ENCODE assay signal across 8 cellular contexts in genomic region chr22:24633243-24634023, GRCh38. TPM values are rescaled to one million over a fixed set of nuclear protein-coding genes. Genes with fewer than 3 reads are reported as not detected.
A peak's percentile ranks its signal among the peaks of the same experiment; 100 is the strongest.
DNase-seq lines count a peak whose midpoint lies in the region; ATAC-seq, FAIRE-seq and TF ChIP-seq lines count a peak whose summit lies in the region.
"Not testable (repeated sequence)": the region's sequence is repeated elsewhere in the genome, so short reads cannot be mapped to it uniquely, and the experiment has no call there.

No MANE protein-coding gene starts in this region.

- not testable (repeated sequence) for FAIRE-seq in K562 (lab: Jason Lieb, UNC)

- H3K9ac ChIP-seq in K562 (ENCODE audit: insufficient read depth in 1 of 2, low read depth in 2 of 2, low read length in 2 of 2), result peak overlapping the region; percentile 34 to 64; a peak in 2 of 4 replicates
- H3K9ac ChIP-seq in fibroblast of lung (ENCODE audit: insufficient read depth, low read length); liver (ENCODE audit: low read depth in 1 of 2, low read length in 2 of 2); neural progenitor cell: not testable (repeated sequence)

- POLR2A ChIA-PET in CD4-positive, alpha-beta T cell (lab: Charles Lee); K562 (lab: Yijun Ruan, JAX): not testable (repeated sequence)

- H3K4me3 ChIP-seq in K562, result peak overlapping the region; percentile 6; the same call in 1 of the 2 replicates
- not testable (repeated sequence) for H3K4me3 ChIP-seq in fibroblast of lung (replicated peaks in 1 of 4; ENCODE audit: control extremely low read depth in 1 of 4, insufficient read depth in 1 of 4, low read depth in 3 of 4, low read length in 4 of 4); liver (ENCODE audit: low read depth in 1 of 3, low read length in 3 of 3); neural progenitor cell; thyroid gland (replicated peaks in 1 of 3)

- not testable (repeated sequence) for H3K36me3 ChIP-seq in K562 (ENCODE audit: control insufficient read depth, insufficient read depth, low read length); fibroblast of lung (ENCODE audit: control insufficient read depth, insufficient read depth, low read length); liver (ENCODE audit: control insufficient read depth in 4 of 4, insufficient read depth in 3 of 4, low read depth in 1 of 4, low read length in 3 of 4); neural progenitor cell; thyroid gland

- in situ Hi-C loops in K562 (cut with MboI), result not testable (repeated sequence)

- not testable (repeated sequence) for H3K36me3 Mint-ChIP-seq in CD4-positive, alpha-beta T cell (ENCODE audit: low read depth); activated CD4-positive, alpha-beta T cell treated with anti-CD3 and anti-CD28 coated beads, Interleukin-2, amount 10 ng/mL, durations not matched to agents 24 days and 14 days (ENCODE audit: low read depth); neural progenitor cell

- not testable (repeated sequence) for H3K9me1 ChIP-seq in K562 (ENCODE audit: control insufficient read depth, insufficient read depth, low read length)

- TF ChIP-seq RAD21 in K562 (CRISPR knock-in tag; conservative IDR thresholded peaks at IDR 0.05 in 1 of 2, IDR thresholded peaks at IDR 0.05 in 1 of 2); liver (IDR thresholded peaks at IDR 0.05): not testable (repeated sequence)

- not testable (repeated sequence) for TF ChIP-seq EP300 in K562 (IDR thresholded peaks at IDR 0.05; ENCODE audit: low read length)

- not testable (repeated sequence) for H3K27ac ChIP-seq in CD4-positive, alpha-beta T cell (ENCODE audit: low read depth, low read length); fibroblast of lung (ENCODE audit: insufficient read depth, low read length); neural progenitor cell
- H3K27ac ChIP-seq in K562 (ENCODE audit: extremely low read depth, low read depth, low read length) (peak overlapping the region; percentile 69; the same call in 1 of the 3 replicates), liver (ENCODE audit: low read depth in 1 of 2, low read length in 2 of 2) (peak overlapping the region; percentile 35 to 43), thyroid gland (peak overlapping the region in 1 of 3 donors; percentile 26)

- CTCF ChIA-PET in CD4-positive, alpha-beta T cell (lab: Charles Lee); K562 (lab: Yijun Ruan, JAX; ENCODE audit: low intra/inter-chr PET ratio): not testable (repeated sequence)

- peak overlapping the region; percentile 74 for H3K4me2 ChIP-seq in K562 (ENCODE audit: insufficient read depth, low read length)
- H3K4me2 ChIP-seq in fibroblast of lung (ENCODE audit: extremely low read depth, insufficient read depth, low read length); neural progenitor cell: not testable (repeated sequence)

- 53% methylated on average over 4 of the region's 15 CpGs for WGBS in K562 (ENCODE audit: insufficient coverage, low coverage, missing lambda C conversion rate)
- 45% methylated on average over 15 of the region's 15 CpGs for WGBS in liver
- WGBS in thyroid gland, 2 donors, result 41 to 43% methylated on average over 12 to 15 of the region's 15 CpGs

- not testable (repeated sequence) for ATAC-seq in CD4-positive, alpha-beta T cell (ENCODE audit: poor library complexity); K562

- not testable (repeated sequence) for H3K79me2 ChIP-seq in K562 (ENCODE audit: control insufficient read depth, insufficient read depth, low read length); fibroblast of lung (ENCODE audit: control insufficient read depth, insufficient read depth, low read length); neural progenitor cell (ENCODE audit: low read depth)

- H2AFZ ChIP-seq in K562 (ENCODE audit: low read depth, low read length), result peak overlapping the region; percentile 66; the same call in 1 of the 2 replicates
- H2AFZ ChIP-seq in fibroblast of lung (ENCODE audit: low read length); neural progenitor cell (replicated peaks): not testable (repeated sequence)

- not testable (repeated sequence) for H4K20me1 ChIP-seq in K562 (replicated peaks; ENCODE audit: control insufficient read depth, insufficient read depth, low read length); fibroblast of lung (ENCODE audit: control insufficient read depth, extremely low read depth, insufficient read depth, low read length); neural progenitor cell (ENCODE audit: low read depth)

- H3K4me1 Mint-ChIP-seq in CD4-positive, alpha-beta T cell (ENCODE audit: low read depth), result peaks cover 21% of the 10 kb centered on the region
- peaks cover 19% of the 10 kb centered on the region for H3K4me1 Mint-ChIP-seq in activated CD4-positive, alpha-beta T cell treated with anti-CD3 and anti-CD28 coated beads, Interleukin-2, amount 10 ng/mL, durations not matched to agents 24 days and 14 days
- H3K4me1 Mint-ChIP-seq in neural progenitor cell, result peaks cover 33% of the 10 kb centered on the region

- H3K27me3 Mint-ChIP-seq in CD4-positive, alpha-beta T cell; activated CD4-positive, alpha-beta T cell treated with anti-CD3 and anti-CD28 coated beads, Interleukin-2, amount 10 ng/mL, durations not matched to agents 24 days and 14 days; neural progenitor cell (ENCODE audit: insufficient read depth, low read depth): not testable (repeated sequence)

- TSS peak; percentile 56 for BruUV-seq in K562 (replicated peaks; lab: Mats Ljungman, UMichigan)

- not testable (repeated sequence) for TF ChIP-seq POLR2A in K562 (conservative IDR thresholded peaks at IDR 0.05); thyroid gland (IDR thresholded peaks at IDR 0.05)

- intact Hi-C loops in CD4-positive, alpha-beta T cell (cut with DNase I, micrococcal nuclease), result loop anchor here in 1 of 2 experiments (10.0 kb wide), 1 partner anchor 121 kb away; no protein-coding TSS in a partner anchor
- intact Hi-C loops in activated CD4-positive, alpha-beta T cell treated with anti-CD3 and anti-CD28 coated beads, Interleukin-2, amount 10 ng/mL, durations not matched to agents 24 days and 14 days (cut with micrococcal nuclease); K562 (cut with micrococcal nuclease); thyroid gland (cut with DNase I): not testable (repeated sequence)

- H3K27ac Mint-ChIP-seq in CD4-positive, alpha-beta T cell, result peak overlapping the region; percentile 14
- peak overlapping the region; percentile 3 for H3K27ac Mint-ChIP-seq in activated CD4-positive, alpha-beta T cell treated with anti-CD3 and anti-CD28 coated beads, Interleukin-2, amount 10 ng/mL, durations not matched to agents 24 days and 14 days
- H3K27ac Mint-ChIP-seq in neural progenitor cell, result peak overlapping the region; percentile 24

- H3K4me1 ChIP-seq in K562 (replicated peaks in 1 of 2; ENCODE audit: control insufficient read depth in 2 of 2, insufficient read depth in 2 of 2, low read length in 2 of 2) (peaks cover 9 to 29% of the 10 kb centered on the region in 2 experiments; a peak in 3 of 5 replicates), thyroid gland (peaks cover 14 to 26% of the 10 kb centered on the region in 2 donors)
- H3K4me1 ChIP-seq in fibroblast of lung (ENCODE audit: control insufficient read depth, extremely low read depth, insufficient read depth, low read length); liver (ENCODE audit: control insufficient read depth in 4 of 4, insufficient read depth in 4 of 4, low read length in 3 of 4); neural progenitor cell: not testable (repeated sequence)

- not testable (repeated sequence) for H3K27me3 ChIP-seq in CD4-positive, alpha-beta T cell (ENCODE audit: control insufficient read depth, insufficient read depth, low read length); K562 (ENCODE audit: control insufficient read depth in 2 of 2, insufficient read depth in 2 of 2, low read length in 2 of 2); fibroblast of lung (ENCODE audit: control insufficient read depth, insufficient read depth, low read length); liver (ENCODE audit: control insufficient read depth in 4 of 4, insufficient read depth in 4 of 4, low read length in 3 of 4); neural progenitor cell; thyroid gland

- H3K9me3 Mint-ChIP-seq in CD4-positive, alpha-beta T cell; activated CD4-positive, alpha-beta T cell treated with anti-CD3 and anti-CD28 coated beads, Interleukin-2, amount 10 ng/mL, durations not matched to agents 24 days and 14 days; neural progenitor cell: not testable (repeated sequence)

- TF ChIP-seq CTCF in CD4-positive, alpha-beta T cell (IDR thresholded peaks at IDR 0.05); K562 (IDR thresholded peaks at IDR 0.05 in 2 of 3, conservative IDR thresholded peaks at IDR 0.05 in 1 of 3; ENCODE audit: insufficient read depth in 2 of 3, low read depth in 1 of 3, low read length in 3 of 3); fibroblast of lung (conservative IDR thresholded peaks at IDR 0.05 in 1 of 2, IDR thresholded peaks at IDR 0.05 in 1 of 2; ENCODE audit: low read depth in 1 of 2, low read length in 2 of 2); liver (IDR thresholded peaks at IDR 0.05; ENCODE audit: low read depth, low read length, missing input control); neural progenitor cell (IDR thresholded peaks at IDR 0.05); thyroid gland (IDR thresholded peaks at IDR 0.05): not testable (repeated sequence)

- H3K9me3 ChIP-seq in CD4-positive, alpha-beta T cell (ENCODE audit: control insufficient read depth, low read length); K562 (replicated peaks; ENCODE audit: control insufficient read depth, insufficient read depth, low read depth, low read length); fibroblast of lung (ENCODE audit: control insufficient read depth, insufficient read depth, low read depth, low read length); liver (ENCODE audit: control insufficient read depth in 4 of 4, low read length in 3 of 4); neural progenitor cell (ENCODE audit: low read depth); thyroid gland: not testable (repeated sequence)

- DNase-seq in CD4-positive, alpha-beta T cell; activated CD4-positive, alpha-beta T cell treated with anti-CD3 and anti-CD28 coated beads, Interleukin-2, amount 10 ng/mL, durations not matched to agents 24 days and 14 days; neural progenitor cell (ENCODE audit: low spot score): not testable (repeated sequence)
- DNase-seq in Kasumi-1 (lab: John Stamatoyannopoulos, UW) (peak; percentile 12 to 15), K562 (ENCODE audit: extremely low read depth in 1 of 4, low spot score in 3 of 4) (peak in 1 of 4 experiments; percentile 13), fibroblast of lung (ENCODE audit: low read depth in 2 of 2) (peak; percentile 9 to 15), thyroid gland (peak; percentile 16 to 46)

- H3K4me3 Mint-ChIP-seq in CD4-positive, alpha-beta T cell, result peak overlapping the region; percentile 52
- H3K4me3 Mint-ChIP-seq in activated CD4-positive, alpha-beta T cell treated with anti-CD3 and anti-CD28 coated beads, Interleukin-2, amount 10 ng/mL, durations not matched to agents 24 days and 14 days, result not testable (repeated sequence)
- peak overlapping the region; percentile 2 for H3K4me3 Mint-ChIP-seq in neural progenitor cell

- H3F3A ChIP-seq in neural progenitor cell (ENCODE audit: low read depth), result peaks cover 12% of the 10 kb centered on the region

RNA-seq across cellular contexts. Expression of gene GGT1, which starts 30.4 kb away (rescaled TPM):
- total RNA-seq in CD4-positive, alpha-beta T cell, result 10 to 100 TPM; 19.7 to 20.1 TPM
- 49.0 and 52.9 TPM in 2 replicates for total RNA-seq in activated CD4-positive, alpha-beta T cell treated with anti-CD3 and anti-CD28 coated beads, Interleukin-2, amount 10 ng/mL, durations not matched to agents 24 days and 14 days
- total RNA-seq in K562 (2011; cell fraction: chromatin; rRNA removed; ENCODE audit: low replicate concordance), result 9.0 and 28.5 TPM in 2 replicates
- total RNA-seq in K562 (2011; cell fraction: nucleolus; rRNA removed), result 30.5 and 31.9 TPM in 2 replicates
- 15.0 and 17.6 TPM in 2 replicates for total RNA-seq in K562 (2011; cell fraction: nucleoplasm; rRNA removed)
- total RNA-seq in K562 (2014; rRNA removed) (10.7 and 12.0 TPM in 2 replicates), K562 (2014; rRNA removed; fragmentation: Illumina TruSeq; extraction: Trizol) (2.5 and 2.9 TPM in 2 replicates), K562 (2015; rRNA removed; fragmentation: Illumina TruSeq; extraction: Trizol) (6.9 and 7.1 TPM in 2 replicates), K562 (2021) (11.1 and 12.5 TPM in 2 replicates), fibroblast of lung (1.3 and 2.0 TPM in 2 replicates), liver (100 to 1,000 TPM in 1 of 2 donors, 10 to 100 TPM in 1; 90.5 to 107 TPM), neural progenitor cell (ENCODE audit: low replicate concordance) (4.9 and 7.7 TPM in 2 replicates), thyroid gland (10 to 100 TPM; 15.5 to 20.7 (median 18.2) TPM)
- polyA plus RNA-seq in K562 (2011; rRNA removed) (6.6 and 8.0 TPM in 2 replicates), K562 (2014; fragmentation: Illumina TruSeq; extraction: Trizol) (7.1 and 10.4 TPM in 2 replicates), K562 (2014; fragmentation: Nextera tagmentation; extraction: Ambion mirVana) (under 1 TPM; 0.46 to 0.81 TPM), K562 (2014; rRNA removed) (9.6 and 11.8 TPM in 2 replicates), fibroblast of lung (0.33 and 0.37 TPM in 2 replicates), liver (100 to 1,000 TPM; 117 to 147 TPM)
- 9.0 and 21.5 TPM in 2 replicates for polyA plus RNA-seq in K562 (2011; cell fraction: cytosol; rRNA removed)
- polyA plus RNA-seq in K562 (2011; cell fraction: nucleus; rRNA removed), result 24.8 and 45.2 TPM in 2 replicates
- 11.5 and 24.6 TPM in 2 replicates for polyA plus RNA-seq in K562 (2012)
- polyA minus RNA-seq in K562 (2011; rRNA and poly(A)+ RNA removed), result 2.7 and 4.9 TPM in 2 replicates
- polyA minus RNA-seq in K562 (2011; cell fraction: cytosol; rRNA and poly(A)+ RNA removed), result 7.2 and 8.3 TPM in 2 replicates
- 6.9 and 8.3 TPM in 2 replicates for polyA minus RNA-seq in K562 (2011; cell fraction: nucleus; rRNA and poly(A)+ RNA removed)
- 0.59 TPM in 2 replicates for polyA plus RNA-seq in fibroblast of lung (2012)
- 0.79 TPM in 1 of 2 replicates, not detected in the other for polyA minus RNA-seq in fibroblast of lung (ENCODE audit: low replicate concordance)

RNA-seq across cellular contexts. Expression of gene LRRC75B, which starts 40.6 kb away (rescaled TPM):
- not detected for total RNA-seq in CD4-positive, alpha-beta T cell
- 2.6 and 3.2 TPM in 2 replicates for total RNA-seq in activated CD4-positive, alpha-beta T cell treated with anti-CD3 and anti-CD28 coated beads, Interleukin-2, amount 10 ng/mL, durations not matched to agents 24 days and 14 days
- 1.9 and 6.9 TPM in 2 replicates for total RNA-seq in K562 (2011; cell fraction: chromatin; rRNA removed; ENCODE audit: low replicate concordance)
- 5.9 and 6.5 TPM in 2 replicates for total RNA-seq in K562 (2011; cell fraction: nucleolus; rRNA removed)
- 3.1 and 5.1 TPM in 2 replicates for total RNA-seq in K562 (2011; cell fraction: nucleoplasm; rRNA removed)
- total RNA-seq in K562 (2014; rRNA removed) (1.8 and 1.9 TPM in 2 replicates), K562 (2014; rRNA removed; fragmentation: Illumina TruSeq; extraction: Trizol) (0.29 and 0.44 TPM in 2 replicates), K562 (2015; rRNA removed; fragmentation: Illumina TruSeq; extraction: Trizol) (0.45 and 0.51 TPM in 2 replicates), K562 (2021) (1.1 and 1.4 TPM in 2 replicates), fibroblast of lung (5.6 and 7.9 TPM in 2 replicates), liver (1 to 10 TPM; 7.8 to 8.5 TPM), neural progenitor cell (ENCODE audit: low replicate concordance) (8.2 and 19.0 TPM in 2 replicates), thyroid gland (10 to 100 TPM; 18.6 to 51.2 (median 39.6) TPM)
- polyA plus RNA-seq in K562 (2011; rRNA removed) (2.2 and 2.8 TPM in 2 replicates), K562 (2014; fragmentation: Illumina TruSeq; extraction: Trizol) (0.62 and 0.84 TPM in 2 replicates), K562 (2014; fragmentation: Nextera tagmentation; extraction: Ambion mirVana) (under 1 TPM in 1 of 2 experiments, not detected in 1; 0.10 TPM), K562 (2014; rRNA removed) (1.7 and 2.8 TPM in 2 replicates), fibroblast of lung (2.8 and 2.9 TPM in 2 replicates), liver (10 to 100 TPM; 10.2 to 14.3 TPM)
- polyA plus RNA-seq in K562 (2011; cell fraction: cytosol; rRNA removed), result 3.5 and 4.5 TPM in 2 replicates
- 16.6 and 22.0 TPM in 2 replicates for polyA plus RNA-seq in K562 (2011; cell fraction: nucleus; rRNA removed)
- polyA plus RNA-seq in K562 (2012), result 0.92 and 3.8 TPM in 2 replicates
- 0.35 and 0.42 TPM in 2 replicates for polyA minus RNA-seq in K562 (2011; rRNA and poly(A)+ RNA removed)
- 0.48 and 0.73 TPM in 2 replicates for polyA minus RNA-seq in K562 (2011; cell fraction: cytosol; rRNA and poly(A)+ RNA removed)
- polyA minus RNA-seq in K562 (2011; cell fraction: nucleus; rRNA and poly(A)+ RNA removed), result 1.3 TPM in 2 replicates
- 3.5 and 4.4 TPM in 2 replicates for polyA plus RNA-seq in fibroblast of lung (2012)
- polyA minus RNA-seq in fibroblast of lung (ENCODE audit: low replicate concordance), result 1.4 and 6.2 TPM in 2 replicates
